In the genomic region with DNA sequence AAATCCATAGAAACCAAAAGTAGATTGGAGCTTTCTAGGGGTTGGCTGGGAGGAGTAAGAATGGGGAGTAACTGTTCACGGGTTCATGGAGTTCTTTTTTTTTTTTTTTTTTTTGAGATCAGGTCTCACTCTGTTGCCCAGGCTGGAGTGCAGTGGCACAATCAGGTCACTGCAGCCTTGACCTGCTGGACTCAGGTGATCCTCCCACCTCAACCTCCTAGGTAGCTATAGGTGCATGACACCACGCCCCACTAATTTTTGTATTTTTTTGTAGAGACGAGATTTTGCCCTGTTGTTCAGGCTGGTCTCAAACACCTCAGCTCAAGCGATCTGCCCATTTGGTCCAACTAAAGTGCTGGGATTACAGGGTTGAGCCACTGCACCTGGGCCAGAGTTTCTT, we compare ENCODE assay signal across 16 cellular contexts. TPM values are rescaled to one million over a fixed set of nuclear protein-coding genes. Genes with fewer than 3 reads are reported as not detected.
DNase-seq lines count a peak whose midpoint lies in the region; ATAC-seq and TF ChIP-seq lines count a peak whose summit lies in the region.
"Had no signal": no experiment of that assay in that cellular context is flagged by ENCODE, and none has a peak within 500 bp of the region (broad histone marks: within the 10 kb centered on the region; RNA-seq: fewer than 3 reads in every experiment).

No MANE protein-coding gene starts in this region.

- H3K4me1 ChIP-seq in Caco-2, result peaks cover 5% of the 10 kb centered on the region
- no peaks in the 10 kb centered on the region for H3K4me1 ChIP-seq in hepatocyte (ENCODE audit: insufficient read depth)
- no peaks in the 10 kb centered on the region for H3K4me1 ChIP-seq in uterus
- H3K4me1 ChIP-seq in suprapubic skin, result peaks cover 36% of the 10 kb centered on the region

- H3K4me1 Mint-ChIP-seq in Caco-2 (ENCODE audit: low read depth, unreplicated experiment) (no peaks in the 10 kb centered on the region), T-cell (peaks cover 22 to 36% (median 34%) of the 10 kb centered on the region in 3 donors)

- H3K27me3 Mint-ChIP-seq in Caco-2 (ENCODE audit: insufficient read depth, unreplicated experiment) (no peaks in the 10 kb centered on the region), T-cell (no peaks in the 10 kb centered on the region)

- H3K4me3 Mint-ChIP-seq in Caco-2 (ENCODE audit: unreplicated experiment), result peak overlapping the region; percentile 90
- H3K4me3 Mint-ChIP-seq in T-cell, result peak overlapping the region; percentile 74 to 88 (median 84)

- POLR2A ChIA-PET in Caco-2 (lab: Charles Lee) (no interaction called here), T-cell (lab: Charles Lee) (interaction anchor here (0.7 to 0.8 kb wide), 2 partner anchors 15 to 135 kb away, joined by 5 to 6 read pairs; no protein-coding TSS in a partner anchor)

- H3K79me2 ChIP-seq in hepatocyte, result peaks cover 24% of the 10 kb centered on the region

- H3K4me3 ChIP-seq in Caco-2 (ENCODE audit: low read depth, low read length), result no peak overlapping the region
- H3K4me3 ChIP-seq in hepatocyte, result no peak overlapping the region
- H3K4me3 ChIP-seq in uterus, result no peak overlapping the region
- H3K4me3 ChIP-seq in suprapubic skin, result no peak overlapping the region

- no peak overlapping the region for H2AFZ ChIP-seq in hepatocyte

- no peak for TF ChIP-seq EP300 in suprapubic skin (IDR thresholded peaks at IDR 0.05)

- intact Hi-C loops in Caco-2 (cut with micrococcal nuclease; ENCODE audit: unreplicated experiment), result no loop called here
- intact Hi-C loops in uterus (cut with DNase I; ENCODE audit: low total_unique reads), result no loop called here

- H3K36me3 ChIP-seq in Caco-2 (ENCODE audit: control insufficient read depth, insufficient read depth, low read length) (0 out of 2 replicates have a peak, but pooled peaks cover 1% of the 10 kb centered on the region), hepatocyte (replicated peaks; ENCODE audit: insufficient read depth, low read depth) (no peaks in the 10 kb centered on the region), uterus (no peaks in the 10 kb centered on the region), suprapubic skin (peaks cover 20% of the 10 kb centered on the region)

- no peaks in the 10 kb centered on the region for H4K20me1 ChIP-seq in hepatocyte (ENCODE audit: insufficient read depth, poor library complexity, severe bottlenecking)

- TF ChIP-seq CTCF in 22Rv1 (IDR thresholded peaks at IDR 0.05), result no peak
- TF ChIP-seq CTCF in Caco-2 (IDR thresholded peaks at IDR 0.05; ENCODE audit: insufficient read depth in 1 of 2, low read depth in 1 of 2, low read length in 1 of 2, severe bottlenecking in 1 of 2, unreplicated experiment in 1 of 2), result no peak
- TF ChIP-seq CTCF in hepatocyte (IDR thresholded peaks at IDR 0.05; ENCODE audit: poor library complexity), result no peak
- TF ChIP-seq CTCF in uterus (IDR thresholded peaks at IDR 0.05), result no peak
- TF ChIP-seq CTCF in suprapubic skin (IDR thresholded peaks at IDR 0.05), result no peak

- H3K27me3 ChIP-seq in Caco-2 (replicated peaks; ENCODE audit: control insufficient read depth, insufficient read depth, low read length) (no peaks in the 10 kb centered on the region), hepatocyte (no peaks in the 10 kb centered on the region), uterus (no peaks in the 10 kb centered on the region), suprapubic skin (no peaks in the 10 kb centered on the region)
- H3K27me3 ChIP-seq: stomach had no signal

- H3K9me3 Mint-ChIP-seq in Caco-2 (ENCODE audit: unreplicated experiment) (no peaks in the 10 kb centered on the region), T-cell (no peaks in the 10 kb centered on the region)

- DNase-seq in Caco-2 (no peak), T-cell (no peak), hepatocyte (ENCODE audit: low spot score) (no peak), D341Med (ENCODE audit: low spot score) (no peak), uterus (no peak), suprapubic skin (ENCODE audit: low spot score in 2 of 2) (no peak), NCI-H226 (no peak)
- DNase-seq: activated CD4-positive, alpha-beta T cell treated with anti-CD3 and anti-CD28 coated beads, Interleukin-2, amount 50 U/mL, for 4 hours; effector CD8-positive, alpha-beta T cell; foreskin melanocyte; GDM1; GOT3; NCI-H2171 treated with DMSO at 0.1 percent for 48 hours; stimulated activated CD4-positive, alpha-beta T cell treated with anti-CD3 and anti-CD28 coated beads, Interleukin-4, amount 100 ng/mL, for 4 hours; stomach had no signal

- H3K27ac Mint-ChIP-seq in Caco-2 (ENCODE audit: unreplicated experiment) (peak overlapping the region; percentile 94), T-cell (peak overlapping the region; percentile 71 to 84)

- H3K4me2 ChIP-seq in hepatocyte, result peak overlapping the region; percentile 94

- peak overlapping the region; percentile 96; the same call in 1 of the 2 replicates for H3K27ac ChIP-seq in 22Rv1
- no peak overlapping the region for H3K27ac ChIP-seq in hepatocyte
- H3K27ac ChIP-seq in uterus, result no peak overlapping the region
- H3K27ac ChIP-seq in suprapubic skin, result no peak overlapping the region

- H3K9me2 ChIP-seq in hepatocyte (replicated peaks; ENCODE audit: insufficient read depth), result no peaks in the 10 kb centered on the region

- no TSS peak for BruUV-seq in Caco-2 (replicated peaks; lab: Mats Ljungman, UMichigan)

- WGBS in hepatocyte (ENCODE audit: low lambda C conversion rate, missing lambda C conversion rate), result 80% methylated on average over 4 of the region's 4 CpGs
- 68% methylated on average over 4 of the region's 4 CpGs for WGBS in suprapubic skin

- H3K9me3 ChIP-seq in Caco-2 (no peaks in the 10 kb centered on the region), hepatocyte (ENCODE audit: low read depth) (no peaks in the 10 kb centered on the region), uterus (no peaks in the 10 kb centered on the region), suprapubic skin (no peaks in the 10 kb centered on the region)
- H3K9me3 ChIP-seq: stomach had no signal

- H3K36me3 Mint-ChIP-seq in Caco-2 (ENCODE audit: insufficient read depth, unreplicated experiment) (peaks cover 16% of the 10 kb centered on the region), T-cell (peaks cover 13% of the 10 kb centered on the region)

- TF ChIP-seq POLR2A in uterus (IDR thresholded peaks at IDR 0.05), result no peak
- TF ChIP-seq POLR2A in suprapubic skin (IDR thresholded peaks at IDR 0.05), result no peak

- CTCF ChIA-PET in Caco-2 (lab: Charles Lee) (no interaction called here), T-cell (lab: Charles Lee) (interaction anchor here in 1 of 2 donors (0.7 kb wide), 1 partner anchor 33 kb away, joined by 5 read pairs; no protein-coding TSS in a partner anchor)

- ATAC-seq in T-cell (replicated peaks in 1 of 4), result no peak

RNA-seq across cellular contexts. Expression of a gene that starts 1.5 kb away (rescaled TPM):
- total RNA-seq in Caco-2 (2022) (68.3 and 71.1 TPM in 2 replicates), T-cell (10 to 100 TPM; 50.1 to 79.1 (median 62.1) TPM), hepatocyte (42.7 and 47.6 TPM in 2 replicates), uterus (100 to 1,000 TPM in 1 of 4 donors, 10 to 100 TPM in 3; 37.0 to 320 (median 59.3) TPM), suprapubic skin (10 to 100 TPM; 52.7 to 72.3 (median 61.6) TPM)
- 47.5 and 49.5 TPM in 2 replicates for polyA plus RNA-seq in hepatocyte

RNA-seq across cellular contexts. Expression of a gene that starts 3.3 kb away (rescaled TPM):
- total RNA-seq in Caco-2 (2022), result 35.7 and 36.7 TPM in 2 replicates
- total RNA-seq in T-cell, result 10 to 100 TPM; 49.1 to 74.4 (median 70.5) TPM
- 57.7 and 68.8 TPM in 2 replicates for total RNA-seq in hepatocyte
- 108 TPM in 2 replicates for polyA plus RNA-seq in hepatocyte
- 10 to 100 TPM; 13.2 to 43.1 (median 34.1) TPM for total RNA-seq in uterus
- total RNA-seq in suprapubic skin, result 10 to 100 TPM; 43.6 to 64.3 (median 52.7) TPM

RNA-seq across cellular contexts. Expression of a gene that starts 47.2 kb away (rescaled TPM):
- 77.1 and 79.6 TPM in 2 replicates for total RNA-seq in Caco-2 (2022)
- total RNA-seq in T-cell, result 10 to 100 TPM; 37.7 to 73.8 (median 65.7) TPM
- total RNA-seq in hepatocyte, result 55.3 and 59.2 TPM in 2 replicates
- polyA plus RNA-seq in hepatocyte, result 51.2 and 58.8 TPM in 2 replicates
- 10 to 100 TPM; 13.8 to 44.9 (median 36.4) TPM for total RNA-seq in uterus
- total RNA-seq in suprapubic skin, result 10 to 100 TPM; 41.1 to 70.9 (median 48.7) TPM

RNA-seq across cellular contexts. Expression of a gene that starts 56.5 kb away (rescaled TPM):
- 23.1 and 33.4 TPM in 2 replicates for total RNA-seq in Caco-2 (2022)
- 100 to 1,000 TPM; 213 to 675 (median 230) TPM for total RNA-seq in T-cell
- 13.9 and 18.2 TPM in 2 replicates for total RNA-seq in hepatocyte
- 33.3 and 34.4 TPM in 2 replicates for polyA plus RNA-seq in hepatocyte
- total RNA-seq in uterus, result 10 to 100 TPM; 13.8 to 52.1 (median 30.0) TPM
- total RNA-seq in suprapubic skin, result 10 to 100 TPM; 18.8 to 29.6 (median 25.7) TPM
